Comparison of ENCODE assay signal across 18 cellular contexts in genomic region chr3:150936693-150937092, GRCh38. TPM values are rescaled to one million over a fixed set of nuclear protein-coding genes. Genes with fewer than 3 reads are reported as not detected.
A peak's percentile ranks its signal among the peaks of the same experiment; 100 is the strongest.
DNase-seq lines count a peak whose midpoint lies in the region; ATAC-seq and TF ChIP-seq lines count a peak whose summit lies in the region.
"Had no signal": no experiment of that assay in that cellular context is flagged by ENCODE, and none has a peak within 500 bp of the region (broad histone marks: within the 10 kb centered on the region; RNA-seq: fewer than 3 reads in every experiment).

No MANE protein-coding gene starts in this region.

- no peak overlapping the region for H3K27ac ChIP-seq in osteoblast (ENCODE audit: low read depth, low read length)

- no peak overlapping the region for H3K4me2 ChIP-seq in osteoblast (ENCODE audit: insufficient read depth, low read length)

- H3K79me2 ChIP-seq in osteoblast (ENCODE audit: insufficient read depth, low read length), result no peaks in the 10 kb centered on the region

- H3K4me3 ChIP-seq in GM12865 (ENCODE audit: low read depth, low read length) (no peak overlapping the region), osteoblast (ENCODE audit: insufficient read depth, low read length) (no peak overlapping the region)
- H3K4me3 ChIP-seq: HAP-1 had no signal

- TF ChIP-seq CTCF in GM12865 (IDR thresholded peaks at IDR 0.05; ENCODE audit: insufficient read depth, low read depth, low read length, missing control alignments) (no peak), osteoblast (IDR thresholded peaks at IDR 0.05; ENCODE audit: extremely low read depth, low read depth, low read length) (no peak)

- peak; percentile 61 for DNase-seq in GM12865 (ENCODE audit: low read depth)
- DNase-seq in osteoblast (ENCODE audit: insufficient read length, low spot score, missing footprints), result no peak
- no peak for DNase-seq in Ammon's horn (ENCODE audit: low spot score)
- DNase-seq in stimulated activated CD4-positive, alpha-beta T cell treated with anti-CD3 and anti-CD28 coated beads, Interleukin-12 subunit alpha, Interleukin-12 subunit beta, amount 100 ng/mL, for 4 hours, result no peak
- DNase-seq: 8988T; activated CD4-positive, alpha-beta T cell treated with anti-CD3 and anti-CD28 coated beads for 4 hours; activated T-cell treated with anti-CD3 and anti-CD28 coated beads, Interleukin-2, amount 50 U/mL, for 72 hours; NCI-H2081; stimulated activated naive CD4-positive, alpha-beta T cell treated with Interleukin-2 at 50 U/mL for 16 hours; T-helper 2 cell had no signal

- H3K27me3 ChIP-seq in osteoblast (ENCODE audit: insufficient read depth, low read length), result peaks cover 16% of the 10 kb centered on the region

- no peaks in the 10 kb centered on the region for H3K4me1 ChIP-seq in osteoblast (ENCODE audit: insufficient read depth, low read length)
- H3K4me1 ChIP-seq: HAP-1 had no signal

- H3K9me3 ChIP-seq in osteoblast (ENCODE audit: low read depth, low read length), result no peaks in the 10 kb centered on the region
- H3K9me3 ChIP-seq: HAP-1 had no signal

- ATAC-seq in GM19438 (IDR thresholded peaks at IDR 0.05; ENCODE audit: low read depth, unreplicated experiment) (peak; percentile 81), HG02642 (IDR thresholded peaks at IDR 0.05; ENCODE audit: poor library complexity, unreplicated experiment) (peak; percentile 69), HG03378 (IDR thresholded peaks at IDR 0.05; ENCODE audit: unreplicated experiment) (peak; percentile 61), HG02840 (IDR thresholded peaks at IDR 0.05; ENCODE audit: low FRiP score, unreplicated experiment) (no peak)
- ATAC-seq: activated T-cell treated with anti-CD3 and anti-CD28 coated beads, Interleukin-2, amount 50 U/mL, for 72 hours had no signal

- H2AFZ ChIP-seq in osteoblast (ENCODE audit: low read length), result no peak overlapping the region

- H4K20me1 ChIP-seq in osteoblast (ENCODE audit: insufficient read depth, low read length), result no peaks in the 10 kb centered on the region

- no peaks in the 10 kb centered on the region for H3K36me3 ChIP-seq in osteoblast (ENCODE audit: insufficient read depth, low read length)
- H3K36me3 ChIP-seq: HAP-1 had no signal

RNA-seq across cellular contexts. Expression of gene MINDY4B, which starts 31.5 kb away (rescaled TPM):
- not detected in 2 replicates for total RNA-seq in osteoblast
- total RNA-seq: activated T-cell treated with anti-CD3 and anti-CD28 coated beads, Interleukin-2, amount 50 U/mL, for 72 hours; endothelial cell of umbilical vein; HT-29; mesothelial cell of epicardium had no signal

RNA-seq across cellular contexts. Expression of gene CLRN1, which starts 35.8 kb away (rescaled TPM):
- not detected in 2 replicates for total RNA-seq in osteoblast
- total RNA-seq: activated T-cell treated with anti-CD3 and anti-CD28 coated beads, Interleukin-2, amount 50 U/mL, for 72 hours; endothelial cell of umbilical vein; HT-29; mesothelial cell of epicardium had no signal
